ENCODE assay signal across 8 cellular contexts in genomic region chr4:89838005-89838404, GRCh38. TPM values are rescaled to one million over a fixed set of nuclear protein-coding genes. Genes with fewer than 3 reads are reported as not detected.
DNase-seq lines count a peak whose midpoint lies in the region; ATAC-seq and TF ChIP-seq lines count a peak whose summit lies in the region.

No MANE protein-coding gene starts in this region.

- H3K36me3 ChIP-seq in ectodermal cell (ENCODE audit: control insufficient read depth, insufficient read depth, low read length) (no peaks in the 10 kb centered on the region), thyroid gland (no peaks in the 10 kb centered on the region)

- TF ChIP-seq POLR2A in thyroid gland (IDR thresholded peaks at IDR 0.05) = no peak

- H3K27me3 ChIP-seq in ectodermal cell (ENCODE audit: control insufficient read depth, insufficient read depth, low read length, poor library complexity, severe bottlenecking) (peaks cover 9% of the 10 kb centered on the region), thyroid gland (no peaks in the 10 kb centered on the region)

- DNase-seq in DMS79 treated with DMSO at 0.1 percent for 48 hours (lab: John Stamatoyannopoulos, UW) (peak; percentile 10), DMS79 (lab: John Stamatoyannopoulos, UW) (no peak), NCI-H526 treated with DMSO at 0.1 percent for 48 hours (lab: John Stamatoyannopoulos, UW) (peak; percentile 3), neural crest cell (ENCODE audit: low read depth, low spot score) (peak; percentile 4), NCI-H187 treated with DMSO at 0.1 percent for 48 hours (lab: John Stamatoyannopoulos, UW) (no peak), thyroid gland (no peak)

- ATAC-seq in GM21737 (IDR thresholded peaks at IDR 0.05; ENCODE audit: unreplicated experiment) = no peak

- no peaks in the 10 kb centered on the region for H3K9me3 Mint-ChIP-seq in neural crest cell

- intact Hi-C loops in thyroid gland (cut with DNase I) = no loop called here

- H3K4me3 Mint-ChIP-seq in neural crest cell = peak overlapping the region; percentile 98

- H3K4me1 ChIP-seq in ectodermal cell (ENCODE audit: control insufficient read depth, insufficient read depth, low read length) = no peaks in the 10 kb centered on the region
- peaks cover 3 to 5% of the 10 kb centered on the region in 2 donors for H3K4me1 ChIP-seq in thyroid gland

- peak overlapping the region; percentile 9 for H3K27ac ChIP-seq in ectodermal cell (ENCODE audit: insufficient read depth, low read depth, low read length, poor library complexity, severe bottlenecking)
- H3K27ac ChIP-seq in thyroid gland = no peak overlapping the region

- 3 to 5% methylated on average over 8 to 9 of the region's 9 CpGs for WGBS in ectodermal cell, 2 experiments
- 3 to 4% methylated on average over 9 of the region's 9 CpGs for WGBS in thyroid gland, 2 donors

- no peak for TF ChIP-seq CTCF in neural crest cell (conservative IDR thresholded peaks at IDR 0.05)
- TF ChIP-seq CTCF in thyroid gland (IDR thresholded peaks at IDR 0.05) = no peak

- peaks cover 5% of the 10 kb centered on the region for H3K36me3 Mint-ChIP-seq in neural crest cell (ENCODE audit: low read depth)

- H3K9me3 ChIP-seq in ectodermal cell (ENCODE audit: control insufficient read depth, low read length) (no peaks in the 10 kb centered on the region), thyroid gland (no peaks in the 10 kb centered on the region)

- H3K27ac Mint-ChIP-seq in neural crest cell (ENCODE audit: unreplicated experiment) = peak overlapping the region; percentile 89

- H3K4me1 Mint-ChIP-seq in neural crest cell = peaks cover 37% of the 10 kb centered on the region

- H3K4me3 ChIP-seq in ectodermal cell (ENCODE audit: insufficient read depth, low read depth, low read length) = peak overlapping the region; percentile 60
- H3K4me3 ChIP-seq in thyroid gland (replicated peaks in 1 of 3) = peak overlapping the region in 1 of 3 donors; percentile 67

- peaks cover 4% of the 10 kb centered on the region for H3K27me3 Mint-ChIP-seq in neural crest cell (ENCODE audit: low read depth)

RNA-seq across cellular contexts. Expression of gene SNCA, which starts 1.0 kb away (rescaled TPM):
- 18.4 TPM for polyA plus RNA-seq in ectodermal cell (2013, experiment 1 of 4)
- 13.3 TPM for polyA plus RNA-seq in ectodermal cell (2013, experiment 2 of 4)
- polyA plus RNA-seq in ectodermal cell (2013, experiment 3 of 4) = 15.7 TPM
- 16.1 TPM for polyA plus RNA-seq in ectodermal cell (2013, experiment 4 of 4)
- total RNA-seq in neural crest cell = 29.6 and 29.7 TPM in 2 replicates
- total RNA-seq in thyroid gland = 10 to 100 TPM in 3 of 4 donors, 1 to 10 TPM in 1; 5.3 to 22.7 (median 15.0) TPM

RNA-seq across cellular contexts. Expression of gene MMRN1, which starts 56.6 kb away (rescaled TPM):
- polyA plus RNA-seq in ectodermal cell (2013, experiment 1 of 4) = 18.8 TPM
- polyA plus RNA-seq in ectodermal cell (2013, experiment 2 of 4) = 12.6 TPM
- polyA plus RNA-seq in ectodermal cell (2013, experiment 3 of 4) = 23.0 TPM
- polyA plus RNA-seq in ectodermal cell (2013, experiment 4 of 4) = 32.0 TPM
- 10.7 and 11.7 TPM in 2 replicates for total RNA-seq in neural crest cell
- total RNA-seq in thyroid gland = 100 to 1,000 TPM; 111 to 689 (median 241) TPM

Comparison
In these comparisons a context has a peak if more than half of its experiments do, and no peak if none do; other contexts are left out.
1. DNase-seq: peak in DMS79 treated with DMSO at 0.1 percent for 48 hours (single experiment), NCI-H526 treated with DMSO at 0.1 percent for 48 hours (single experiment) and neural crest cell (single experiment); none in DMS79 (single experiment), NCI-H187 treated with DMSO at 0.1 percent for 48 hours (single experiment) and thyroid gland (0 of 2).